In genomic region chr2:26068602-26069298, GRCh38 we compare ENCODE assay signal across 1 cellular context.
TF ChIP-seq lines count a peak whose summit lies in the region.

No MANE protein-coding gene starts in this region.

TF ChIP-seq in K562, 482 proteins besides CTCF, POLR2A, EP300 and RAD21 (continued from another document and continues in another):
- TF ChIP-seq E4F1 (CRISPR knock-in tag; IDR thresholded peaks at IDR 0.05; ENCODE audit: borderline replicate concordance), result no peak
- TF ChIP-seq KHSRP (IDR thresholded peaks at IDR 0.05), result no peak
- peak; percentile 78 for TF ChIP-seq ZEB2 (IDR thresholded peaks at IDR 0.05)
- peak; percentile 95; the same call in 1 of the 2 replicates for TF ChIP-seq NBN (IDR thresholded peaks at IDR 0.05; ENCODE audit: low read depth)
- no peak for TF ChIP-seq ARID4B (CRISPR knock-in tag; IDR thresholded peaks at IDR 0.05)
- peak in 1 of 2 experiments; percentile 75; a peak in 2 of 4 replicates for TF ChIP-seq TBL1XR1 (IDR thresholded peaks at IDR 0.05; ENCODE audit: low read length in 2 of 2)
- peak; percentile 99 for TF ChIP-seq C11orf30 (IDR thresholded peaks at IDR 0.05; ENCODE audit: low read depth)
- peak; percentile 25; the same call in 1 of the 2 replicates for TF ChIP-seq MYNN (IDR thresholded peaks at IDR 0.05)
- TF ChIP-seq MYNN (CRISPR knock-in tag; IDR thresholded peaks at IDR 0.05), result no peak
- no peak for TF ChIP-seq SP2 (IDR thresholded peaks at IDR 0.05; ENCODE audit: extremely low read depth, low read depth, low read length, poor library complexity, severe bottlenecking)
- peak; percentile 79 for TF ChIP-seq RBM25 (IDR thresholded peaks at IDR 0.05; ENCODE audit: low read depth, low read length, severe bottlenecking)
- TF ChIP-seq POLR3A (IDR thresholded peaks at IDR 0.05; ENCODE audit: borderline replicate concordance, extremely low read depth, insufficient read depth, insufficient read length), result no peak
- no peak for TF ChIP-seq FOXO4 (CRISPR knock-in tag; IDR thresholded peaks at IDR 0.05)
- no peak for TF ChIP-seq ZBTB12 (CRISPR knock-in tag; IDR thresholded peaks at IDR 0.05)
- peak; percentile 84 for TF ChIP-seq FOXM1 (IDR thresholded peaks at IDR 0.05; ENCODE audit: low read depth)
- no peak for TF ChIP-seq FOXM1 (CRISPR knock-in tag; IDR thresholded peaks at IDR 0.05; ENCODE audit: low read depth)
- no peak for TF ChIP-seq WHSC1 (IDR thresholded peaks at IDR 0.05; ENCODE audit: low read length)
- TF ChIP-seq HNRNPK (IDR thresholded peaks at IDR 0.05; ENCODE audit: low read depth, low read length, poor library complexity, severe bottlenecking), result no peak
- TF ChIP-seq ZNF668 (CRISPR knock-in tag; IDR thresholded peaks at IDR 0.05), result no peak
- no peak for TF ChIP-seq MGA (IDR thresholded peaks at IDR 0.05)
- no peak for TF ChIP-seq NCOA6 (IDR thresholded peaks at IDR 0.05)
- TF ChIP-seq TAF9B (IDR thresholded peaks at IDR 0.05; ENCODE audit: partially characterized antibody), result peak; percentile 85
- TF ChIP-seq ZNF561 (CRISPR knock-in tag; conservative IDR thresholded peaks at IDR 0.05), result no peak
- no peak for TF ChIP-seq NFATC3 (IDR thresholded peaks at IDR 0.05)
- no peak for TF ChIP-seq PCBP1 (IDR thresholded peaks at IDR 0.05; ENCODE audit: low read depth, low read length, poor library complexity, severe bottlenecking)
- peak; percentile 78; the same call in 1 of the 2 replicates for TF ChIP-seq SMAD3 (CRISPR knock-in tag; conservative IDR thresholded peaks at IDR 0.05)
- 0 out of 2 replicates have a peak, but pooled peaks have one; percentile 48 for TF ChIP-seq ZNF655 (CRISPR knock-in tag; IDR thresholded peaks at IDR 0.05)
- TF ChIP-seq TEAD2 (tag; IDR thresholded peaks at IDR 0.05), result no peak
- peak; percentile 97 for TF ChIP-seq BACH1 (tag; IDR thresholded peaks at IDR 0.05)
- TF ChIP-seq TRIM28 (IDR thresholded peaks at IDR 0.05), result no peak
- peak; percentile 89 for TF ChIP-seq CCNT2 (IDR thresholded peaks at IDR 0.05; ENCODE audit: borderline replicate concordance, extremely low read depth, insufficient read length, low read depth, low read length)
- no peak for TF ChIP-seq DLX4 (CRISPR knock-in tag; IDR thresholded peaks at IDR 0.05)
- peak; percentile 68; the same call in 1 of the 2 replicates for TF ChIP-seq CEBPG (CRISPR knock-in tag; IDR thresholded peaks at IDR 0.05)
- peak; percentile 9 to 80; a peak in 3 of 4 replicates for TF ChIP-seq CEBPG (tag; conservative IDR thresholded peaks at IDR 0.05 in 1 of 2, IDR thresholded peaks at IDR 0.05 in 1 of 2)
- TF ChIP-seq RBM17 (IDR thresholded peaks at IDR 0.05; ENCODE audit: borderline replicate concordance, low read depth, low read length), result no peak
- TF ChIP-seq CBX5 (IDR thresholded peaks at IDR 0.05; ENCODE audit: borderline replicate concordance, low read depth), result no peak
- no peak for TF ChIP-seq PURB (CRISPR knock-in tag; IDR thresholded peaks at IDR 0.05; ENCODE audit: low read depth)
- TF ChIP-seq XRCC4 (IDR thresholded peaks at IDR 0.05; ENCODE audit: extremely low read depth, insufficient read depth, insufficient read length), result no peak
- TF ChIP-seq ZNF75A (CRISPR knock-in tag; IDR thresholded peaks at IDR 0.05), result no peak
- peak; percentile 100 for TF ChIP-seq ZNF316 (IDR thresholded peaks at IDR 0.05)
- TF ChIP-seq SMAD4 (CRISPR knock-in tag; conservative IDR thresholded peaks at IDR 0.05), result peak; percentile 77
